15 cellular contexts compared by ENCODE assay signal in genomic region chr3:4341336-4341675, GRCh38.
"Had no signal": no experiment of that assay in that cellular context is flagged by ENCODE, and none has a peak within 500 bp of the region (broad histone marks: within the 10 kb centered on the region; RNA-seq: fewer than 3 reads in every experiment).

No MANE protein-coding gene starts in this region.

- H3K36me3 ChIP-seq: adrenal gland, sigmoid colon, thyroid gland, WERI-Rb-1 had no signal

- H3K27ac ChIP-seq: adrenal gland, WERI-Rb-1 had no signal

- H3K4me3 ChIP-seq: adrenal gland, lung, sigmoid colon, spleen, thyroid gland had no signal

- DNase-seq: activated CD4-positive, alpha-beta T cell treated with anti-CD3 and anti-CD28 coated beads, Interleukin-2, amount 50 U/mL, for 48 hours; activated naive CD4-positive, alpha-beta T cell treated with anti-CD3 and anti-CD28 coated beads for 36 hours; adrenal gland; central memory CD4-positive, alpha-beta T cell; cortex of kidney; effector CD8-positive, alpha-beta T cell; foreskin fibroblast; left colon; sigmoid colon; spleen; WERI-Rb-1 had no signal

- H3K27me3 ChIP-seq: adrenal gland, sigmoid colon, spleen, thyroid gland had no signal

- ATAC-seq: activated T-helper 17 cell treated with anti-CD3 and anti-CD28 coated beads, Interleukin-2, amount 50 U/mL, for 72 hours; left colon had no signal

- H3K9me3 ChIP-seq: adrenal gland, sigmoid colon, spleen, thyroid gland had no signal

- FAIRE-seq: endothelial cell of umbilical vein had no signal

- H3K4me1 ChIP-seq: adrenal gland, sigmoid colon had no signal
